24 cellular contexts compared by ENCODE assay signal in genomic region chr1:239870194-239870593, GRCh38.
"Had no signal": no experiment of that assay in that cellular context is flagged by ENCODE, and none has a peak within 500 bp of the region (broad histone marks: within the 10 kb centered on the region; RNA-seq: fewer than 3 reads in every experiment).

No MANE protein-coding gene starts in this region.

- H3K27ac ChIP-seq: dorsolateral prefrontal cortex, foreskin keratinocyte, gastroesophageal sphincter, heart left ventricle, lower lobe of right lung, psoas muscle, sigmoid colon, spleen, testis, tibial artery, upper lobe of left lung had no signal

- H3K27me3 Mint-ChIP-seq: stimulated activated memory B cell treated with anti-CD40 and anti-IgM and Interleukin-4, amounts not matched to agents 10 μg/mL and 1 μg/mL and 100 μg/mL, for 72 hours had no signal

- ATAC-seq: foreskin keratinocyte; gastroesophageal sphincter; heart left ventricle; left colon; left ventricle myocardium superior; lower lobe of right lung; naive thymus-derived CD8-positive, alpha-beta T cell; psoas muscle; right cardiac atrium; stimulated activated memory B cell treated with anti-CD40 and anti-IgM and Interleukin-4, amounts not matched to agents 10 μg/mL and 1 μg/mL and 100 μg/mL, for 72 hours; stimulated activated naive CD8-positive, alpha-beta T cell treated with anti-CD3 and anti-CD28 coated beads, Interleukin-15, Interleukin-2, amounts not matched to agents 100 U/mL and 50 U/mL, for 24 hours had no signal

- H3K4me3 Mint-ChIP-seq: naive thymus-derived CD8-positive, alpha-beta T cell; nephron progenitor cell; stimulated activated memory B cell treated with anti-CD40 and anti-IgM and Interleukin-4, amounts not matched to agents 10 μg/mL and 1 μg/mL and 100 μg/mL, for 72 hours had no signal

- H3K4me1 ChIP-seq: foreskin keratinocyte, heart left ventricle, lower lobe of right lung, psoas muscle, sigmoid colon, spleen, testis, tibial artery, upper lobe of left lung had no signal

- DNase-seq: dorsolateral prefrontal cortex; effector CD4-positive, alpha-beta T cell; foreskin keratinocyte; heart left ventricle; hippocampal formation; kidney glomerular epithelial cell; left colon; left ventricle myocardium superior; lower lobe of right lung; naive thymus-derived CD8-positive, alpha-beta T cell; nephron progenitor cell; nucleus accumbens; psoas muscle; right cardiac atrium; sigmoid colon; spleen; stimulated activated CD4-positive, alpha-beta T cell treated with anti-CD3 and anti-CD28 coated beads, Interleukin-4, amount 100 ng/mL, for 4 hours; stimulated activated naive CD8-positive, alpha-beta T cell treated with anti-CD3 and anti-CD28 coated beads, Interleukin-15, Interleukin-2, amounts not matched to agents 100 U/mL and 50 U/mL, for 24 hours; substantia nigra; testis; tibial artery; upper lobe of left lung had no signal

- H3K4me1 Mint-ChIP-seq: naive thymus-derived CD8-positive, alpha-beta T cell; stimulated activated memory B cell treated with anti-CD40 and anti-IgM and Interleukin-4, amounts not matched to agents 10 μg/mL and 1 μg/mL and 100 μg/mL, for 72 hours had no signal

- H3K36me3 ChIP-seq: gastroesophageal sphincter, heart left ventricle, lower lobe of right lung, sigmoid colon, spleen, tibial artery, upper lobe of left lung had no signal

- H3K9me3 ChIP-seq: gastroesophageal sphincter, heart left ventricle, lower lobe of right lung, psoas muscle, sigmoid colon, spleen, testis, tibial artery, upper lobe of left lung had no signal

- H3K36me3 Mint-ChIP-seq: naive thymus-derived CD8-positive, alpha-beta T cell; stimulated activated memory B cell treated with anti-CD40 and anti-IgM and Interleukin-4, amounts not matched to agents 10 μg/mL and 1 μg/mL and 100 μg/mL, for 72 hours had no signal

- H3K27ac Mint-ChIP-seq: naive thymus-derived CD8-positive, alpha-beta T cell; stimulated activated memory B cell treated with anti-CD40 and anti-IgM and Interleukin-4, amounts not matched to agents 10 μg/mL and 1 μg/mL and 100 μg/mL, for 72 hours had no signal

- H3K9me3 Mint-ChIP-seq: naive thymus-derived CD8-positive, alpha-beta T cell had no signal

- H3K27me3 ChIP-seq: dorsolateral prefrontal cortex, foreskin keratinocyte, gastroesophageal sphincter, heart left ventricle, sigmoid colon, spleen, testis, tibial artery, upper lobe of left lung had no signal

- H3K4me3 ChIP-seq: dorsolateral prefrontal cortex, gastroesophageal sphincter, heart left ventricle, lower lobe of right lung, psoas muscle, sigmoid colon, spleen, testis, tibial artery, upper lobe of left lung had no signal
